ENCODE assay signal across 33 cellular contexts in genomic region chr4:47698837-47699236, GRCh38.
"Had no signal": no experiment of that assay in that cellular context is flagged by ENCODE, and none has a peak within 500 bp of the region (broad histone marks: within the 10 kb centered on the region; RNA-seq: fewer than 3 reads in every experiment).

No MANE protein-coding gene starts in this region.

- H3K27ac Mint-ChIP-seq: activated CD4-positive, alpha-beta memory T cell treated with anti-CD3 and anti-CD28 coated beads, Interleukin-2, amount 10 ng/mL, durations not matched to agents 7 days and 5 days; activated CD4-positive, alpha-beta T cell treated with anti-CD3 and anti-CD28 coated beads, Interleukin-2, amount 10 ng/mL, durations not matched to agents 7 days and 5 days; activated naive CD4-positive, alpha-beta T cell treated with anti-CD3 and anti-CD28 coated beads for 36 hours; activated naive CD4-positive, alpha-beta T cell treated with anti-CD3 and anti-CD28 coated beads, Interleukin-2, amount 50 U/mL, for 24 hours; activated naive CD8-positive, alpha-beta T cell treated with anti-CD3 and anti-CD28 coated beads for 36 hours; activated naive CD8-positive, alpha-beta T cell treated with anti-CD3 and anti-CD28 coated beads, Interleukin-2, amount 50 U/mL, for 24 hours; activated T-cell treated with anti-CD3 and anti-CD28 coated beads, Interleukin-2, amount 50 U/mL, for 24 hours; activated T-cell treated with anti-CD3 and anti-CD28 coated beads, Interleukin-2, amount 50 U/mL, for 72 hours; dendritic cell treated with granulocyte-macrophage colony-stimulating factor and Interleukin-4, amounts not matched to agents 40 ng/mL and 50 ng/mL, for 4 days; effector memory CD8-positive, alpha-beta T cell; T-helper 17 cell; T-helper 2 cell treated with Interferon-gamma antibody and Interleukin-4, amounts not matched to agents 5 μg/mL and 100 μg/mL, for 36 hours had no signal

- H3K27ac ChIP-seq: adrenal gland, body of pancreas, coronary artery, epithelial cell of prostate, esophagus squamous epithelium, gastroesophageal sphincter, heart right ventricle, hepatocyte had no signal

- H3K36me3 Mint-ChIP-seq: activated naive CD4-positive, alpha-beta T cell treated with anti-CD3 and anti-CD28 coated beads, Interleukin-2, amount 50 U/mL, for 24 hours; activated naive CD8-positive, alpha-beta T cell treated with anti-CD3 and anti-CD28 coated beads for 36 hours had no signal

- DNase-seq: activated CD4-positive, alpha-beta memory T cell treated with anti-CD3 and anti-CD28 coated beads, Interleukin-2, amount 10 ng/mL, durations not matched to agents 7 days and 5 days; activated CD4-positive, alpha-beta T cell treated with anti-CD3 and anti-CD28 coated beads for 1 hour; activated CD4-positive, alpha-beta T cell treated with anti-CD3 and anti-CD28 coated beads for 4 hours; activated CD4-positive, alpha-beta T cell treated with anti-CD3 and anti-CD28 coated beads, Interleukin-2, amount 10 ng/mL, durations not matched to agents 7 days and 5 days; activated CD4-positive, alpha-beta T cell treated with anti-CD3 and anti-CD28 coated beads, Interleukin-2, amount 50 U/mL, for 4 hours; activated CD8-positive, alpha-beta memory T cell treated with anti-CD3 and anti-CD28 coated beads, Interleukin-2, amount 50 U/mL, for 48 hours; activated effector memory CD4-positive, alpha-beta T cell treated with Interleukin-2 at 50 U/mL for 16 hours; activated naive CD4-positive, alpha-beta T cell treated with anti-CD3 and anti-CD28 coated beads for 36 hours; activated naive CD8-positive, alpha-beta T cell treated with anti-CD3 and anti-CD28 coated beads for 36 hours; activated naive CD8-positive, alpha-beta T cell treated with anti-CD3 and anti-CD28 coated beads, Interleukin-2, amount 50 U/mL, for 24 hours; activated T-cell treated with anti-CD3 and anti-CD28 coated beads for 4 hours; activated T-cell treated with anti-CD3 and anti-CD28 coated beads, Interleukin-2, amount 50 U/mL, for 24 hours; activated T-cell treated with anti-CD3 and anti-CD28 coated beads, Interleukin-2, amount 50 U/mL, for 72 hours; adrenal gland; amygdala; aorta; body of pancreas; effector CD4-positive, alpha-beta T cell; effector memory CD8-positive, alpha-beta T cell; esophagus squamous epithelium; foreskin melanocyte; heart right ventricle; T-helper 1 cell; T-helper 17 cell; T1000 had no signal

- H3K4me1 ChIP-seq: adrenal gland, esophagus squamous epithelium, gastroesophageal sphincter had no signal

- H3K9me3 Mint-ChIP-seq: activated CD4-positive, alpha-beta memory T cell treated with anti-CD3 and anti-CD28 coated beads, Interleukin-2, amount 10 ng/mL, durations not matched to agents 7 days and 5 days; activated CD4-positive, alpha-beta T cell treated with anti-CD3 and anti-CD28 coated beads, Interleukin-2, amount 10 ng/mL, durations not matched to agents 7 days and 5 days; activated naive CD4-positive, alpha-beta T cell treated with anti-CD3 and anti-CD28 coated beads for 36 hours; activated naive CD4-positive, alpha-beta T cell treated with anti-CD3 and anti-CD28 coated beads, Interleukin-2, amount 50 U/mL, for 24 hours; activated naive CD8-positive, alpha-beta T cell treated with anti-CD3 and anti-CD28 coated beads for 36 hours; activated naive CD8-positive, alpha-beta T cell treated with anti-CD3 and anti-CD28 coated beads, Interleukin-2, amount 50 U/mL, for 24 hours; activated T-cell treated with anti-CD3 and anti-CD28 coated beads, Interleukin-2, amount 50 U/mL, for 24 hours; activated T-cell treated with anti-CD3 and anti-CD28 coated beads, Interleukin-2, amount 50 U/mL, for 72 hours; central memory CD8-positive, alpha-beta T cell; dendritic cell treated with granulocyte-macrophage colony-stimulating factor and Interleukin-4, amounts not matched to agents 40 ng/mL and 50 ng/mL, for 4 days; effector memory CD8-positive, alpha-beta T cell; T-helper 2 cell treated with Interferon-gamma antibody and Interleukin-4, amounts not matched to agents 5 μg/mL and 100 μg/mL, for 36 hours had no signal

- H3K36me3 ChIP-seq: adrenal gland, esophagus squamous epithelium, gastroesophageal sphincter, heart right ventricle had no signal

- H3K4me3 Mint-ChIP-seq: activated CD4-positive, alpha-beta memory T cell treated with anti-CD3 and anti-CD28 coated beads, Interleukin-2, amount 10 ng/mL, durations not matched to agents 7 days and 5 days; activated CD4-positive, alpha-beta T cell treated with anti-CD3 and anti-CD28 coated beads, Interleukin-2, amount 10 ng/mL, durations not matched to agents 7 days and 5 days; activated naive CD4-positive, alpha-beta T cell treated with anti-CD3 and anti-CD28 coated beads for 36 hours; activated naive CD4-positive, alpha-beta T cell treated with anti-CD3 and anti-CD28 coated beads, Interleukin-2, amount 50 U/mL, for 24 hours; activated naive CD8-positive, alpha-beta T cell treated with anti-CD3 and anti-CD28 coated beads for 36 hours; activated naive CD8-positive, alpha-beta T cell treated with anti-CD3 and anti-CD28 coated beads, Interleukin-2, amount 50 U/mL, for 24 hours; activated T-cell treated with anti-CD3 and anti-CD28 coated beads, Interleukin-2, amount 50 U/mL, for 24 hours; activated T-cell treated with anti-CD3 and anti-CD28 coated beads, Interleukin-2, amount 50 U/mL, for 72 hours; central memory CD8-positive, alpha-beta T cell; dendritic cell treated with granulocyte-macrophage colony-stimulating factor and Interleukin-4, amounts not matched to agents 40 ng/mL and 50 ng/mL, for 4 days; effector memory CD8-positive, alpha-beta T cell; T-helper 17 cell; T-helper 2 cell treated with Interferon-gamma antibody and Interleukin-4, amounts not matched to agents 5 μg/mL and 100 μg/mL, for 36 hours had no signal

- H3K4me1 Mint-ChIP-seq: activated CD4-positive, alpha-beta memory T cell treated with anti-CD3 and anti-CD28 coated beads, Interleukin-2, amount 10 ng/mL, durations not matched to agents 7 days and 5 days; activated CD4-positive, alpha-beta T cell treated with anti-CD3 and anti-CD28 coated beads, Interleukin-2, amount 10 ng/mL, durations not matched to agents 7 days and 5 days; activated naive CD4-positive, alpha-beta T cell treated with anti-CD3 and anti-CD28 coated beads, Interleukin-2, amount 50 U/mL, for 24 hours; activated naive CD8-positive, alpha-beta T cell treated with anti-CD3 and anti-CD28 coated beads for 36 hours; activated naive CD8-positive, alpha-beta T cell treated with anti-CD3 and anti-CD28 coated beads, Interleukin-2, amount 50 U/mL, for 24 hours; central memory CD8-positive, alpha-beta T cell; T-helper 17 cell had no signal

- ATAC-seq: activated naive CD8-positive, alpha-beta T cell treated with anti-CD3 and anti-CD28 coated beads, Interleukin-2, amount 50 U/mL, for 24 hours; activated T-cell treated with anti-CD3 and anti-CD28 coated beads, Interleukin-2, amount 50 U/mL, for 72 hours; body of pancreas; effector memory CD8-positive, alpha-beta T cell; gastroesophageal sphincter; heart right ventricle; T-helper 17 cell had no signal

- H3K4me3 ChIP-seq: adrenal gland, body of pancreas, coronary artery, esophagus squamous epithelium, gastroesophageal sphincter, heart right ventricle, hepatocyte had no signal

- H3K27me3 ChIP-seq: body of pancreas, esophagus squamous epithelium, gastroesophageal sphincter had no signal

- H3K9me3 ChIP-seq: adrenal gland, body of pancreas, esophagus squamous epithelium, gastroesophageal sphincter, heart right ventricle had no signal
